ENCODE assay signal across 8 cellular contexts in genomic region chr11:2305862-2306823, GRCh38. TPM values are rescaled to one million over a fixed set of nuclear protein-coding genes. Genes with fewer than 3 reads are reported as not detected.
A peak's percentile ranks its signal among the peaks of the same experiment; 100 is the strongest.
DNase-seq lines count a peak whose midpoint lies in the region; ATAC-seq, FAIRE-seq and TF ChIP-seq lines count a peak whose summit lies in the region.

No MANE protein-coding gene starts in this region.

- H3K9me3 ChIP-seq in mammary epithelial cell (replicated peaks; ENCODE audit: insufficient read depth, low read length), result no peaks in the 10 kb centered on the region
- no peaks in the 10 kb centered on the region for H3K9me3 ChIP-seq in mucosa of rectum (ENCODE audit: control insufficient read depth in 2 of 2, low read length in 2 of 2)

- H4K20me1 ChIP-seq in mammary epithelial cell (ENCODE audit: insufficient read depth, low read length), result no peaks in the 10 kb centered on the region

- H3K27ac ChIP-seq in mammary epithelial cell (ENCODE audit: insufficient read depth, low read depth, low read length) (no peak overlapping the region), mucosa of rectum (ENCODE audit: low read depth in 2 of 2, low read length in 2 of 2) (peak overlapping the region; percentile 57 to 74)

- peaks cover 7% of the 10 kb centered on the region for H3K4me1 Mint-ChIP-seq in MCF 10A (ENCODE audit: insufficient read depth, unreplicated experiment)
- peaks cover 59% of the 10 kb centered on the region for H3K4me1 Mint-ChIP-seq in dendritic cell treated with granulocyte-macrophage colony-stimulating factor and Interleukin-4, amounts not matched to agents 40 ng/mL and 50 ng/mL, for 4 days (ENCODE audit: low read depth)

- POLR2A ChIA-PET in MCF 10A (lab: Yijun Ruan, JAX), result interaction anchor here (1.0 to 3.1 kb wide), 5 partner anchors 71 to 119 kb away, joined by 3 to 14 read pairs (median 6); partner anchors contain the start of genes CD81 and TSSC4

- peak overlapping the region; percentile 39 for H3K27ac Mint-ChIP-seq in MCF 10A (ENCODE audit: low read depth, unreplicated experiment)
- H3K27ac Mint-ChIP-seq in dendritic cell treated with granulocyte-macrophage colony-stimulating factor and Interleukin-4, amounts not matched to agents 40 ng/mL and 50 ng/mL, for 4 days, result peak overlapping the region; percentile 64

- H3K36me3 ChIP-seq in mammary epithelial cell (ENCODE audit: insufficient read depth, low read length) (no peaks in the 10 kb centered on the region), mucosa of rectum (ENCODE audit: control insufficient read depth in 2 of 2, insufficient read depth in 2 of 2, low read length in 2 of 2) (no peaks in the 10 kb centered on the region)

- WGBS in mammary epithelial cell (ENCODE audit: low coverage, missing lambda C conversion rate), result 49% methylated on average over 14 of the region's 16 CpGs

- dilution Hi-C loops in mammary epithelial cell (cut with HindIII; ENCODE audit: low sequenced_read_pairs), result no loop called here

- no peaks in the 10 kb centered on the region for H3K36me3 Mint-ChIP-seq in MCF 10A (ENCODE audit: insufficient read depth, unreplicated experiment)
- peaks cover 81% of the 10 kb centered on the region for H3K36me3 Mint-ChIP-seq in dendritic cell treated with granulocyte-macrophage colony-stimulating factor and Interleukin-4, amounts not matched to agents 40 ng/mL and 50 ng/mL, for 4 days (ENCODE audit: low read depth)

- no peak overlapping the region for H3K9ac ChIP-seq in mammary epithelial cell (ENCODE audit: insufficient read depth, low read length)
- H3K9ac ChIP-seq in mucosa of rectum (ENCODE audit: low read depth in 1 of 2, low read length in 2 of 2), result no peak overlapping the region

- no peak for ATAC-seq in activated CD4-positive, CD25-positive, alpha-beta regulatory T cell treated with anti-CD3 and anti-CD28 coated beads, Interleukin-2, amount 50 U/mL, for 24 hours
- no peak for ATAC-seq in HG03135 (IDR thresholded peaks at IDR 0.05; ENCODE audit: unreplicated experiment)

- no peaks in the 10 kb centered on the region for H3K79me2 ChIP-seq in mammary epithelial cell (ENCODE audit: insufficient read depth, low read length)

- H3K27me3 Mint-ChIP-seq in MCF 10A (ENCODE audit: insufficient read depth, unreplicated experiment), result no peaks in the 10 kb centered on the region
- no peaks in the 10 kb centered on the region for H3K27me3 Mint-ChIP-seq in dendritic cell treated with granulocyte-macrophage colony-stimulating factor and Interleukin-4, amounts not matched to agents 40 ng/mL and 50 ng/mL, for 4 days

- no peaks in the 10 kb centered on the region for H3K27me3 ChIP-seq in mammary epithelial cell (ENCODE audit: insufficient read depth, low read length)
- H3K27me3 ChIP-seq in mucosa of rectum (ENCODE audit: control insufficient read depth in 2 of 2, insufficient read depth in 2 of 2, low read length in 2 of 2), result no peaks in the 10 kb centered on the region

- no peak for FAIRE-seq in RCC 7860 (lab: Jason Lieb, UNC)

- intact Hi-C loops in MCF 10A (cut with micrococcal nuclease) (loop anchor here (1.0 kb wide), 2 partner anchors 94 to 113 kb away; partner anchors contain the start of gene TSSC4), mammary epithelial cell (cut with micrococcal nuclease) (loop anchor here (1.0 to 5.0 kb wide), 4 partner anchors 94 to 586 kb away; partner anchors contain the start of gene TSSC4)
- intact Hi-C loops in dendritic cell treated with granulocyte-macrophage colony-stimulating factor and Interleukin-4, amounts not matched to agents 40 ng/mL and 50 ng/mL, for 4 days (cut with micrococcal nuclease), result loop anchor here (1.0 to 10.0 kb wide), 3 partner anchors 94 to 579 kb away; partner anchors contain the start of genes CDKN1C and TSSC4

- H3K4me1 ChIP-seq in mammary epithelial cell (ENCODE audit: insufficient read depth, low read length), result no peaks in the 10 kb centered on the region
- H3K4me1 ChIP-seq in mucosa of rectum (ENCODE audit: control insufficient read depth in 2 of 2, insufficient read depth in 2 of 2, low read length in 2 of 2), result peaks cover 14 to 20% of the 10 kb centered on the region in 2 donors

- in situ Hi-C loops in mammary epithelial cell (cut with MboI; ENCODE audit: low sequenced_read_pairs in 2 of 2), result loop anchor here in 1 of 2 donors (25.0 kb wide), 1 partner anchor 106 kb away; the partner anchor contains the start of gene TSSC4

- H3K4me3 ChIP-seq in mammary epithelial cell (replicated peaks in 1 of 3; ENCODE audit: insufficient read depth in 1 of 3, low read depth in 2 of 3, low read length in 3 of 3) (no peak overlapping the region), mucosa of rectum (ENCODE audit: low read length in 2 of 2) (peak overlapping the region in 1 of 2 donors; percentile 22)

- H3K9me3 Mint-ChIP-seq in MCF 10A (ENCODE audit: unreplicated experiment), result no peaks in the 10 kb centered on the region
- H3K9me3 Mint-ChIP-seq in dendritic cell treated with granulocyte-macrophage colony-stimulating factor and Interleukin-4, amounts not matched to agents 40 ng/mL and 50 ng/mL, for 4 days, result no peaks in the 10 kb centered on the region

- BruUV-seq in MCF 10A (replicated peaks; lab: Mats Ljungman, UMichigan), result no TSS peak
- no TSS peak for BruUV-seq in mammary epithelial cell (replicated peaks; lab: Mats Ljungman, UMichigan)

- H3K4me2 ChIP-seq in mammary epithelial cell (ENCODE audit: insufficient read depth, low read depth, low read length), result no peak overlapping the region

- CTCF ChIA-PET in MCF 10A (lab: Yijun Ruan, JAX) (interaction anchor here (0.6 to 10.6 kb wide), 31 partner anchors 10 to 1314 kb away, joined by 3 to 240 read pairs (median 6); partner anchors contain the start of gene TSSC4), mammary epithelial cell (lab: Charles Lee; ENCODE audit: low non-redundant PET) (interaction anchor here (0.6 to 2.0 kb wide), 2 partner anchors 114 kb away, joined by 6 to 31 read pairs; no protein-coding TSS in a partner anchor)

- H3K4me3 Mint-ChIP-seq in MCF 10A (ENCODE audit: unreplicated experiment), result no peak overlapping the region
- peak overlapping the region; percentile 97 for H3K4me3 Mint-ChIP-seq in dendritic cell treated with granulocyte-macrophage colony-stimulating factor and Interleukin-4, amounts not matched to agents 40 ng/mL and 50 ng/mL, for 4 days

- no peak overlapping the region for H2AFZ ChIP-seq in mammary epithelial cell (ENCODE audit: low read depth, low read length)

- DNase-seq in MCF 10A (ENCODE audit: unreplicated experiment) (no peak), mammary epithelial cell (no peak), RCC 7860 (ENCODE audit: low spot score) (no peak), NCI-H1417 treated with DMSO at 0.1 percent for 48 hours (lab: John Stamatoyannopoulos, UW) (no peak)

- TF ChIP-seq CTCF in MCF 10A (IDR thresholded peaks at IDR 0.05; ENCODE audit: unreplicated experiment) (no peak), mammary epithelial cell (conservative IDR thresholded peaks at IDR 0.05 in 1 of 2, IDR thresholded peaks at IDR 0.05 in 1 of 2; ENCODE audit: extremely low read depth in 1 of 2, insufficient read depth in 1 of 2, low read depth in 1 of 2, low read length in 2 of 2) (no peak)

RNA-seq across cellular contexts. Expression of gene TSPAN32, which starts 4.3 kb away (rescaled TPM):
- total RNA-seq in MCF 10A (2022) (not detected in 2 replicates), mammary epithelial cell (not detected)
- polyA plus RNA-seq in mammary epithelial cell, result not detected
- polyA minus RNA-seq in mammary epithelial cell, result not detected

RNA-seq across cellular contexts. Expression of gene C11orf21, which starts 4.4 kb away (rescaled TPM):
- total RNA-seq in MCF 10A (2022) (not detected in 2 replicates), mammary epithelial cell (not detected)
- not detected for polyA plus RNA-seq in mammary epithelial cell
- not detected for polyA minus RNA-seq in mammary epithelial cell

RNA-seq across cellular contexts. Expression of gene ASCL2, which starts 35.8 kb away (rescaled TPM):
- total RNA-seq in MCF 10A (2022) (not detected in 2 replicates), mammary epithelial cell (not detected)
- 0.05 TPM for polyA plus RNA-seq in mammary epithelial cell
- not detected for polyA minus RNA-seq in mammary epithelial cell
